17 cellular contexts compared by ENCODE assay signal in the genomic region with DNA sequence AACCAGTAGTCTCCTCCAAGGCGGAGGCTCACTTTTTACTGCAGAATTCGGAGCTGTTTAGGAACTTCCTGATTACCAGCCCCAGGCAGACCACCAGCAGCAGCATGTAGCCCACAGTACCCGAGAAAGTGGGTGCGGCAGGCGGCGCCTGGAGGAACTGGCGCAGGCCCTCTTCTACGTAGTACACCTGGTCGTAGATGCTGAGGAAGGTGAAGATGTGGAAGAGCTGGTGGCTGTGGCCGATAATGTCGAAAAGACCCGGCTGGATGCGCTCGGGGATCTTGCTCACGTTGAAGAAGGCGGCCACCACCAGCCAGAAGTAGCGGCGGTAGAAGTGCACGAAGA. TPM values are rescaled to one million over a fixed set of nuclear protein-coding genes. Genes with fewer than 3 reads are reported as not detected.
DNase-seq lines count a peak whose midpoint lies in the region; ATAC-seq lines count a peak whose summit lies in the region.
"Had no signal": no experiment of that assay in that cellular context is flagged by ENCODE, and none has a peak within 500 bp of the region (broad histone marks: within the 10 kb centered on the region; RNA-seq: fewer than 3 reads in every experiment).

No MANE protein-coding gene starts in this region.

- H3K27ac Mint-ChIP-seq in activated naive CD4-positive, alpha-beta T cell treated with anti-CD3 and anti-CD28 coated beads for 36 hours: no peak overlapping the region
- no peak overlapping the region for H3K27ac Mint-ChIP-seq in activated naive CD4-positive, alpha-beta T cell treated with anti-CD3 and anti-CD28 coated beads, Interleukin-2, amount 50 U/mL, for 72 hours
- H3K27ac Mint-ChIP-seq in activated CD4-positive, alpha-beta memory T cell treated with anti-CD3 and anti-CD28 coated beads for 36 hours: no peak overlapping the region
- H3K27ac Mint-ChIP-seq in stimulated activated effector memory CD8-positive, alpha-beta T cell treated with anti-CD3 and anti-CD28 coated beads, Interleukin-12 subunit alpha, Interleukin-12 subunit beta, amount 100 ng/mL, for 72 hours: no peak overlapping the region

- peak overlapping the region; percentile 71 for H3K4me3 Mint-ChIP-seq in activated naive CD4-positive, alpha-beta T cell treated with anti-CD3 and anti-CD28 coated beads for 36 hours
- peak overlapping the region; percentile 70 for H3K4me3 Mint-ChIP-seq in activated CD4-positive, alpha-beta memory T cell treated with anti-CD3 and anti-CD28 coated beads for 36 hours
- peak overlapping the region; percentile 68 for H3K4me3 Mint-ChIP-seq in stimulated activated effector memory CD8-positive, alpha-beta T cell treated with anti-CD3 and anti-CD28 coated beads, Interleukin-12 subunit alpha, Interleukin-12 subunit beta, amount 100 ng/mL, for 72 hours

- H3K9me3 Mint-ChIP-seq in activated naive CD4-positive, alpha-beta T cell treated with anti-CD3 and anti-CD28 coated beads for 36 hours: no peaks in the 10 kb centered on the region
- no peaks in the 10 kb centered on the region for H3K9me3 Mint-ChIP-seq in activated naive CD4-positive, alpha-beta T cell treated with anti-CD3 and anti-CD28 coated beads, Interleukin-2, amount 50 U/mL, for 72 hours
- H3K9me3 Mint-ChIP-seq in activated CD4-positive, alpha-beta memory T cell treated with anti-CD3 and anti-CD28 coated beads for 36 hours: no peaks in the 10 kb centered on the region
- H3K9me3 Mint-ChIP-seq in stimulated activated effector memory CD8-positive, alpha-beta T cell treated with anti-CD3 and anti-CD28 coated beads, Interleukin-12 subunit alpha, Interleukin-12 subunit beta, amount 100 ng/mL, for 72 hours: no peaks in the 10 kb centered on the region

- peaks cover 8% of the 10 kb centered on the region for H3K4me1 Mint-ChIP-seq in activated naive CD4-positive, alpha-beta T cell treated with anti-CD3 and anti-CD28 coated beads for 36 hours (ENCODE audit: low read depth)
- peaks cover 9% of the 10 kb centered on the region for H3K4me1 Mint-ChIP-seq in activated CD4-positive, alpha-beta memory T cell treated with anti-CD3 and anti-CD28 coated beads for 36 hours (ENCODE audit: low read depth)
- H3K4me1 Mint-ChIP-seq in stimulated activated effector memory CD8-positive, alpha-beta T cell treated with anti-CD3 and anti-CD28 coated beads, Interleukin-12 subunit alpha, Interleukin-12 subunit beta, amount 100 ng/mL, for 72 hours: peaks cover 19% of the 10 kb centered on the region

- H3K36me3 ChIP-seq in iPS-15b (ENCODE audit: control insufficient read depth, insufficient read depth, low read length): peaks cover 5% of the 10 kb centered on the region
- H3K36me3 ChIP-seq: HAP-1, stomach had no signal

- DNase-seq in activated naive CD4-positive, alpha-beta T cell treated with anti-CD3 and anti-CD28 coated beads for 36 hours: no peak
- no peak for DNase-seq in activated naive CD4-positive, alpha-beta T cell treated with anti-CD3 and anti-CD28 coated beads, Interleukin-2, amount 50 U/mL, for 72 hours (ENCODE audit: low spot score in 2 of 2)
- no peak for DNase-seq in activated CD4-positive, alpha-beta memory T cell treated with anti-CD3 and anti-CD28 coated beads for 36 hours
- no peak for DNase-seq in stimulated activated effector memory CD8-positive, alpha-beta T cell treated with anti-CD3 and anti-CD28 coated beads, Interleukin-12 subunit alpha, Interleukin-12 subunit beta, amount 100 ng/mL, for 72 hours (ENCODE audit: low spot score in 2 of 2)
- DNase-seq in NCI-H1417 treated with DMSO at 0.1 percent for 48 hours (lab: John Stamatoyannopoulos, UW): no peak
- DNase-seq in T1000 (lab: John Stamatoyannopoulos, UW): no peak
- DNase-seq: midbrain, NCI-H2107, NCI-H69, PC-3, SK-N-SH, stomach had no signal

- H3K36me3 Mint-ChIP-seq in activated naive CD4-positive, alpha-beta T cell treated with anti-CD3 and anti-CD28 coated beads for 36 hours (ENCODE audit: low read depth): no peaks in the 10 kb centered on the region
- H3K36me3 Mint-ChIP-seq in activated naive CD4-positive, alpha-beta T cell treated with anti-CD3 and anti-CD28 coated beads, Interleukin-2, amount 50 U/mL, for 72 hours: peaks cover 11 to 19% of the 10 kb centered on the region in 2 donors
- H3K36me3 Mint-ChIP-seq in activated CD4-positive, alpha-beta memory T cell treated with anti-CD3 and anti-CD28 coated beads for 36 hours: no peaks in the 10 kb centered on the region
- H3K36me3 Mint-ChIP-seq in stimulated activated effector memory CD8-positive, alpha-beta T cell treated with anti-CD3 and anti-CD28 coated beads, Interleukin-12 subunit alpha, Interleukin-12 subunit beta, amount 100 ng/mL, for 72 hours: no peaks in the 10 kb centered on the region

- peaks cover 4% of the 10 kb centered on the region for H3K9me3 ChIP-seq in iPS-15b (ENCODE audit: control insufficient read depth, insufficient read depth, low read length)
- H3K9me3 ChIP-seq: HAP-1, SK-N-SH, stomach had no signal

- H3K27me3 Mint-ChIP-seq in activated naive CD4-positive, alpha-beta T cell treated with anti-CD3 and anti-CD28 coated beads for 36 hours (ENCODE audit: low read depth): peaks cover 56% of the 10 kb centered on the region
- peaks cover 58% of the 10 kb centered on the region for H3K27me3 Mint-ChIP-seq in activated CD4-positive, alpha-beta memory T cell treated with anti-CD3 and anti-CD28 coated beads for 36 hours

- CTCF ChIA-PET in activated naive CD4-positive, alpha-beta T cell treated with anti-CD3 and anti-CD28 coated beads for 36 hours (lab: Charles Lee): interaction anchor here (1.0 kb wide), 1 partner anchor 26 kb away, joined by 3 read pairs; no protein-coding TSS in a partner anchor
- CTCF ChIA-PET in activated CD4-positive, alpha-beta memory T cell treated with anti-CD3 and anti-CD28 coated beads for 36 hours (lab: Charles Lee): no interaction called here

- intact Hi-C loops in activated naive CD4-positive, alpha-beta T cell treated with anti-CD3 and anti-CD28 coated beads for 36 hours (cut with micrococcal nuclease): no loop called here
- intact Hi-C loops in activated CD4-positive, alpha-beta memory T cell treated with anti-CD3 and anti-CD28 coated beads for 36 hours (cut with micrococcal nuclease): no loop called here

- ATAC-seq in activated naive CD4-positive, alpha-beta T cell treated with anti-CD3 and anti-CD28 coated beads, Interleukin-2, amount 50 U/mL, for 72 hours: no peak
- ATAC-seq in stimulated activated effector memory CD8-positive, alpha-beta T cell treated with anti-CD3 and anti-CD28 coated beads, Interleukin-12 subunit alpha, Interleukin-12 subunit beta, amount 100 ng/mL, for 72 hours: no peak
- no peak for ATAC-seq in HG03439 (IDR thresholded peaks at IDR 0.05; ENCODE audit: unreplicated experiment)
- ATAC-seq: PC-3 had no signal

- H3K4me1 ChIP-seq in iPS-15b (ENCODE audit: control insufficient read depth, insufficient read depth, low read length): peaks cover 2% of the 10 kb centered on the region

- no peak overlapping the region for H3K9ac ChIP-seq in iPS-15b (ENCODE audit: low read depth, low read length)
- H3K9ac ChIP-seq: SK-N-SH had no signal

- peak overlapping the region; percentile 85 for H3K4me3 ChIP-seq in iPS-15b (ENCODE audit: low read depth, low read length)

- POLR2A ChIA-PET in activated CD4-positive, alpha-beta memory T cell treated with anti-CD3 and anti-CD28 coated beads for 36 hours (lab: Charles Lee): no interaction called here

- H3K27me3 ChIP-seq in iPS-15b (ENCODE audit: control insufficient read depth, insufficient read depth, low read length): peaks cover 54% of the 10 kb centered on the region

RNA-seq across cellular contexts. Expression of gene PAQR9, which starts 1.3 kb away (rescaled TPM):
- not detected for total RNA-seq in activated naive CD4-positive, alpha-beta T cell treated with anti-CD3 and anti-CD28 coated beads for 36 hours
- total RNA-seq in activated naive CD4-positive, alpha-beta T cell treated with anti-CD3 and anti-CD28 coated beads, Interleukin-2, amount 50 U/mL, for 72 hours: not detected
- not detected for total RNA-seq in activated CD4-positive, alpha-beta memory T cell treated with anti-CD3 and anti-CD28 coated beads for 36 hours
- total RNA-seq: glomerular endothelial cell, PC-3, posterior vena cava, stomach had no signal

RNA-seq across cellular contexts. Expression of gene U2SURP, which starts 39.2 kb away (rescaled TPM):
- 100 to 1,000 TPM; 173 to 180 TPM for total RNA-seq in activated naive CD4-positive, alpha-beta T cell treated with anti-CD3 and anti-CD28 coated beads for 36 hours
- 100 to 1,000 TPM; 142 to 183 TPM for total RNA-seq in activated naive CD4-positive, alpha-beta T cell treated with anti-CD3 and anti-CD28 coated beads, Interleukin-2, amount 50 U/mL, for 72 hours
- 100 to 1,000 TPM; 178 to 182 TPM for total RNA-seq in activated CD4-positive, alpha-beta memory T cell treated with anti-CD3 and anti-CD28 coated beads for 36 hours
